ENCODE assay signal across 13 cellular contexts in genomic region chr13:98889419-98890079, GRCh38.
DNase-seq lines count a peak whose midpoint lies in the region; ATAC-seq and TF ChIP-seq lines count a peak whose summit lies in the region.
"Had no signal": no experiment of that assay in that cellular context is flagged by ENCODE, and none has a peak within 500 bp of the region (broad histone marks: within the 10 kb centered on the region; RNA-seq: fewer than 3 reads in every experiment).

No MANE protein-coding gene starts in this region.

- H3K9me3 Mint-ChIP-seq in activated CD8-positive, alpha-beta T cell treated with anti-CD3 and anti-CD28 coated beads, Interleukin-2, amount 10 ng/mL, durations not matched to agents 7 days and 5 days (ENCODE audit: insufficient read depth) = no peaks in the 10 kb centered on the region
- no peaks in the 10 kb centered on the region for H3K9me3 Mint-ChIP-seq in WTC11
- H3K9me3 Mint-ChIP-seq: stimulated activated naive B cell treated with anti-CD40 and anti-IgM and Interleukin-4, amounts not matched to agents 10 μg/mL and 1 μg/mL and 100 μg/mL, for 72 hours; T-cell had no signal

- no peak overlapping the region for H3K4me3 Mint-ChIP-seq in activated CD8-positive, alpha-beta T cell treated with anti-CD3 and anti-CD28 coated beads, Interleukin-2, amount 10 ng/mL, durations not matched to agents 7 days and 5 days
- no peak overlapping the region for H3K4me3 Mint-ChIP-seq in WTC11
- H3K4me3 Mint-ChIP-seq: stimulated activated naive B cell treated with anti-CD40 and anti-IgM and Interleukin-4, amounts not matched to agents 10 μg/mL and 1 μg/mL and 100 μg/mL, for 72 hours; T-cell had no signal

- no peaks in the 10 kb centered on the region for H3K27me3 Mint-ChIP-seq in activated CD8-positive, alpha-beta T cell treated with anti-CD3 and anti-CD28 coated beads, Interleukin-2, amount 10 ng/mL, durations not matched to agents 7 days and 5 days (ENCODE audit: low read depth)
- H3K27me3 Mint-ChIP-seq in WTC11 (ENCODE audit: low read depth) = no peaks in the 10 kb centered on the region
- H3K27me3 Mint-ChIP-seq: stimulated activated naive B cell treated with anti-CD40 and anti-IgM and Interleukin-4, amounts not matched to agents 10 μg/mL and 1 μg/mL and 100 μg/mL, for 72 hours; T-cell had no signal

- peak overlapping the region; percentile 26 for H3K27ac ChIP-seq in foreskin keratinocyte
- H3K27ac ChIP-seq: hepatocyte, tibial artery had no signal

- H3K27me3 ChIP-seq in foreskin keratinocyte = no peaks in the 10 kb centered on the region
- H3K27me3 ChIP-seq: hepatocyte, tibial artery had no signal

- TF ChIP-seq CTCF in foreskin keratinocyte (conservative IDR thresholded peaks at IDR 0.05) (no peak), WTC11 (IDR thresholded peaks at IDR 0.05) (no peak)

- H3K36me3 Mint-ChIP-seq in activated CD8-positive, alpha-beta T cell treated with anti-CD3 and anti-CD28 coated beads, Interleukin-2, amount 10 ng/mL, durations not matched to agents 7 days and 5 days (ENCODE audit: low read depth) = peaks cover 41% of the 10 kb centered on the region
- H3K36me3 Mint-ChIP-seq in WTC11 = peaks cover 2% of the 10 kb centered on the region; the same call in 1 of the 2 replicates

- no peak for ATAC-seq in activated CD8-positive, alpha-beta T cell treated with anti-CD3 and anti-CD28 coated beads, Interleukin-2, amount 10 ng/mL, durations not matched to agents 7 days and 5 days
- peak; percentile 68 for ATAC-seq in foreskin keratinocyte
- ATAC-seq in WTC11 = no peak
- ATAC-seq: T-cell had no signal

- DNase-seq in ELR (ENCODE audit: low read depth) (peak; percentile 32), HT1080 (ENCODE audit: low read depth) (peak; percentile 50), foreskin keratinocyte (peak; percentile 45 to 62), SKM-1 (lab: John Stamatoyannopoulos, UW; ENCODE audit: unreplicated experiment) (no peak), mucosa of gallbladder (ENCODE audit: low spot score) (no peak), WTC11 (ENCODE audit: low spot score) (no peak)
- DNase-seq in activated CD8-positive, alpha-beta T cell treated with anti-CD3 and anti-CD28 coated beads, Interleukin-2, amount 10 ng/mL, durations not matched to agents 7 days and 5 days = no peak
- DNase-seq: NCI-H2029; right cardiac atrium; stimulated activated naive B cell treated with anti-CD40 and anti-IgM and Interleukin-4, amounts not matched to agents 10 μg/mL and 1 μg/mL and 100 μg/mL, for 72 hours; T-cell; tibial artery had no signal

- POLR2A ChIA-PET in activated CD8-positive, alpha-beta T cell treated with anti-CD3 and anti-CD28 coated beads, Interleukin-2, amount 10 ng/mL, durations not matched to agents 7 days and 5 days (lab: Charles Lee) = interaction anchor here (0.9 kb wide), 1 partner anchor 14 kb away, joined by 4 read pairs; no protein-coding TSS in a partner anchor
- POLR2A ChIA-PET in WTC11 (lab: Charles Lee) = no interaction called here

- CTCF ChIA-PET in activated CD8-positive, alpha-beta T cell treated with anti-CD3 and anti-CD28 coated beads, Interleukin-2, amount 10 ng/mL, durations not matched to agents 7 days and 5 days (lab: Charles Lee) = interaction anchor here (0.7 to 2.4 kb wide), 4 partner anchors 9 to 21 kb away, joined by 3 to 8 read pairs (median 4); no protein-coding TSS in a partner anchor
- CTCF ChIA-PET in WTC11 (lab: Charles Lee) = interaction anchor here (0.6 to 1.3 kb wide), 6 partner anchors 21 to 288 kb away, joined by 3 to 4 read pairs (median 3); no protein-coding TSS in a partner anchor

- peak overlapping the region; percentile 9 for H3K27ac Mint-ChIP-seq in activated CD8-positive, alpha-beta T cell treated with anti-CD3 and anti-CD28 coated beads, Interleukin-2, amount 10 ng/mL, durations not matched to agents 7 days and 5 days
- H3K27ac Mint-ChIP-seq in WTC11 = no peak overlapping the region
- H3K27ac Mint-ChIP-seq: stimulated activated naive B cell treated with anti-CD40 and anti-IgM and Interleukin-4, amounts not matched to agents 10 μg/mL and 1 μg/mL and 100 μg/mL, for 72 hours had no signal

- peaks cover 11% of the 10 kb centered on the region for H3K4me1 Mint-ChIP-seq in activated CD8-positive, alpha-beta T cell treated with anti-CD3 and anti-CD28 coated beads, Interleukin-2, amount 10 ng/mL, durations not matched to agents 7 days and 5 days (ENCODE audit: low read depth)
- H3K4me1 Mint-ChIP-seq in WTC11 = peaks cover 55% of the 10 kb centered on the region

- peaks cover 26% of the 10 kb centered on the region for H3K4me1 ChIP-seq in foreskin keratinocyte
- H3K4me1 ChIP-seq: tibial artery had no signal

TF ChIP-seq in WTC11, 78 proteins besides CTCF, POLR2A, EP300 and RAD21 (continues in another document):
- TF ChIP-seq MLX (CRISPR knock-in tag; IDR thresholded peaks at IDR 0.05) = no peak
- TF ChIP-seq NR2C2 (CRISPR knock-in tag; IDR thresholded peaks at IDR 0.05) = no peak
- no peak for TF ChIP-seq IRF2 (CRISPR knock-in tag; IDR thresholded peaks at IDR 0.05; ENCODE audit: borderline replicate concordance, low read depth)
- no peak for TF ChIP-seq RORB (CRISPR knock-in tag; IDR thresholded peaks at IDR 0.05)
- no peak for TF ChIP-seq STAT6 (CRISPR knock-in tag; conservative IDR thresholded peaks at IDR 0.05; ENCODE audit: low read depth)
- no peak for TF ChIP-seq AR (CRISPR knock-in tag; IDR thresholded peaks at IDR 0.05)
- TF ChIP-seq SP1 (CRISPR knock-in tag; conservative IDR thresholded peaks at IDR 0.05) = no peak
- TF ChIP-seq ZBTB21 (CRISPR knock-in tag; IDR thresholded peaks at IDR 0.05; ENCODE audit: borderline replicate concordance) = no peak
- no peak for TF ChIP-seq FOXP4 (CRISPR knock-in tag; IDR thresholded peaks at IDR 0.05)
- TF ChIP-seq HMGA2 (CRISPR knock-in tag; IDR thresholded peaks at IDR 0.05) = no peak
- no peak for TF ChIP-seq FOXP1 (CRISPR knock-in tag; IDR thresholded peaks at IDR 0.05; ENCODE audit: borderline replicate concordance)

Comparison
In these comparisons a context has a peak if more than half of its experiments do, and no peak if none do; other contexts are left out.
1. DNase-seq: peak in ELR (single experiment), HT1080 (single experiment) and foreskin keratinocyte (2 of 2); none in activated CD8-positive, alpha-beta T cell treated with anti-CD3 and anti-CD28 coated beads, Interleukin-2, amount 10 ng/mL, durations not matched to agents 7 days and 5 days (single experiment), SKM-1 (single experiment), mucosa of gallbladder (single experiment) and WTC11 (single experiment).